ENCODE assay signal across 11 cellular contexts in genomic region chrY:7289889-7290853, GRCh38.
DNase-seq lines count a peak whose midpoint lies in the region; ATAC-seq, FAIRE-seq and TF ChIP-seq lines count a peak whose summit lies in the region.
"Had no signal": no experiment of that assay in that cellular context is flagged by ENCODE, and none has a peak within 500 bp of the region (broad histone marks: within the 10 kb centered on the region; RNA-seq: fewer than 3 reads in every experiment).

No MANE protein-coding gene starts in this region.

- no peak overlapping the region for H3K4me3 ChIP-seq in pancreas

- TF ChIP-seq CTCF in activated CD8-positive, alpha-beta T cell treated with anti-CD3 and anti-CD28 coated beads for 36 hours (IDR thresholded peaks at IDR 0.05) = no peak
- no peak for TF ChIP-seq CTCF in pancreas (IDR thresholded peaks at IDR 0.05)

- H3K27me3 ChIP-seq in pancreas = no peaks in the 10 kb centered on the region

- ATAC-seq in activated CD8-positive, alpha-beta memory T cell treated with anti-CD3 and anti-CD28 coated beads, Interleukin-2, amount 10 ng/mL, durations not matched to agents 7 days and 5 days = peak; percentile 79
- peak; percentile 85 for ATAC-seq in HG02973 (IDR thresholded peaks at IDR 0.05; ENCODE audit: unreplicated experiment)
- ATAC-seq in activated CD8-positive, alpha-beta T cell treated with anti-CD3 and anti-CD28 coated beads for 36 hours = peak; percentile 63
- ATAC-seq in stimulated activated naive CD8-positive, alpha-beta T cell treated with anti-CD3 and anti-CD28 coated beads, Interleukin-15, Interleukin-2, amounts not matched to agents 100 U/mL and 50 U/mL, for 24 hours = peak; percentile 43
- ATAC-seq in pancreas = no peak

- intact Hi-C loops in activated CD8-positive, alpha-beta T cell treated with anti-CD3 and anti-CD28 coated beads for 36 hours (cut with micrococcal nuclease) = no loop called here
- intact Hi-C loops in head of caudate nucleus (cut with DNase I) = no loop called here
- intact Hi-C loops in pancreas (cut with DNase I) = no loop called here

- POLR2A ChIA-PET in activated CD8-positive, alpha-beta T cell treated with anti-CD3 and anti-CD28 coated beads for 36 hours (lab: Charles Lee) = interaction anchor here (0.7 to 0.8 kb wide), 2 partner anchors 9 to 15 kb away, joined by 3 read pairs; no protein-coding TSS in a partner anchor

- peak overlapping the region; percentile 77 for H3K4me3 Mint-ChIP-seq in activated CD8-positive, alpha-beta memory T cell treated with anti-CD3 and anti-CD28 coated beads, Interleukin-2, amount 10 ng/mL, durations not matched to agents 7 days and 5 days
- peak overlapping the region; percentile 66 for H3K4me3 Mint-ChIP-seq in activated CD8-positive, alpha-beta T cell treated with anti-CD3 and anti-CD28 coated beads for 36 hours

- DNase-seq in activated CD8-positive, alpha-beta memory T cell treated with anti-CD3 and anti-CD28 coated beads, Interleukin-2, amount 10 ng/mL, durations not matched to agents 7 days and 5 days = no peak
- DNase-seq in activated CD8-positive, alpha-beta memory T cell treated with anti-CD3 and anti-CD28 coated beads, Interleukin-2, amount 50 U/mL, for 48 hours = no peak
- peak; percentile 29 for DNase-seq in activated CD8-positive, alpha-beta T cell treated with anti-CD3 and anti-CD28 coated beads for 36 hours
- DNase-seq in stimulated activated naive CD8-positive, alpha-beta T cell treated with anti-CD3 and anti-CD28 coated beads, Interleukin-15, Interleukin-2, amounts not matched to agents 100 U/mL and 50 U/mL, for 24 hours = peak; percentile 10
- DNase-seq in head of caudate nucleus = no peak
- DNase-seq in pancreas = no peak
- DNase-seq in GOT3 (lab: John Stamatoyannopoulos, UW) = no peak
- DNase-seq: kidney; NCI-H69; stimulated activated CD4-positive, alpha-beta T cell treated with anti-CD3 and anti-CD28 coated beads, Interleukin-2, amount 100 ng/mL, for 48 hours had no signal

- no peak for FAIRE-seq in pancreas (lab: Jason Lieb, UNC)
- FAIRE-seq: kidney had no signal

- no peak overlapping the region for H3K27ac ChIP-seq in pancreas

- peaks cover 47% of the 10 kb centered on the region for H3K4me1 Mint-ChIP-seq in activated CD8-positive, alpha-beta memory T cell treated with anti-CD3 and anti-CD28 coated beads, Interleukin-2, amount 10 ng/mL, durations not matched to agents 7 days and 5 days
- peaks cover 38% of the 10 kb centered on the region for H3K4me1 Mint-ChIP-seq in activated CD8-positive, alpha-beta T cell treated with anti-CD3 and anti-CD28 coated beads for 36 hours (ENCODE audit: low read depth)

- no peaks in the 10 kb centered on the region for H3K9me3 Mint-ChIP-seq in activated CD8-positive, alpha-beta memory T cell treated with anti-CD3 and anti-CD28 coated beads, Interleukin-2, amount 10 ng/mL, durations not matched to agents 7 days and 5 days (ENCODE audit: low read depth)
- H3K9me3 Mint-ChIP-seq in activated CD8-positive, alpha-beta T cell treated with anti-CD3 and anti-CD28 coated beads for 36 hours = no peaks in the 10 kb centered on the region

- no peaks in the 10 kb centered on the region for H3K27me3 Mint-ChIP-seq in activated CD8-positive, alpha-beta memory T cell treated with anti-CD3 and anti-CD28 coated beads, Interleukin-2, amount 10 ng/mL, durations not matched to agents 7 days and 5 days
- H3K27me3 Mint-ChIP-seq in activated CD8-positive, alpha-beta T cell treated with anti-CD3 and anti-CD28 coated beads for 36 hours = no peaks in the 10 kb centered on the region

- CTCF ChIA-PET in activated CD8-positive, alpha-beta memory T cell treated with anti-CD3 and anti-CD28 coated beads, Interleukin-2, amount 10 ng/mL, durations not matched to agents 7 days and 5 days (lab: Charles Lee) = interaction anchor here (1.6 to 2.0 kb wide), 2 partner anchors 15 to 17 kb away, joined by 4 to 7 read pairs; no protein-coding TSS in a partner anchor
- CTCF ChIA-PET in activated CD8-positive, alpha-beta T cell treated with anti-CD3 and anti-CD28 coated beads for 36 hours (lab: Charles Lee) = interaction anchor here (1.0 kb wide), 1 partner anchor 17 kb away, joined by 3 read pairs; no protein-coding TSS in a partner anchor

- H3K27ac Mint-ChIP-seq in activated CD8-positive, alpha-beta memory T cell treated with anti-CD3 and anti-CD28 coated beads, Interleukin-2, amount 10 ng/mL, durations not matched to agents 7 days and 5 days = peak overlapping the region; percentile 94
- peak overlapping the region; percentile 91 for H3K27ac Mint-ChIP-seq in activated CD8-positive, alpha-beta T cell treated with anti-CD3 and anti-CD28 coated beads for 36 hours

- H3K4me1 ChIP-seq in pancreas = no peaks in the 10 kb centered on the region

- 77% methylated on average over 10 of the region's 10 CpGs; no CpG with 5 or more reads in 1 of the 2 donors for WGBS in pancreas, 2 donors

- no peaks in the 10 kb centered on the region for H3K9me3 ChIP-seq in pancreas

- no peaks in the 10 kb centered on the region for H3K36me3 ChIP-seq in pancreas

- H3K36me3 Mint-ChIP-seq in activated CD8-positive, alpha-beta memory T cell treated with anti-CD3 and anti-CD28 coated beads, Interleukin-2, amount 10 ng/mL, durations not matched to agents 7 days and 5 days = peaks cover 28% of the 10 kb centered on the region
- H3K36me3 Mint-ChIP-seq in activated CD8-positive, alpha-beta T cell treated with anti-CD3 and anti-CD28 coated beads for 36 hours (ENCODE audit: low read depth) = peaks cover 38% of the 10 kb centered on the region

Comparison
In these comparisons a context has a peak if more than half of its experiments do, and no peak if none do; other contexts are left out.
1. ATAC-seq: peak in activated CD8-positive, alpha-beta memory T cell treated with anti-CD3 and anti-CD28 coated beads, Interleukin-2, amount 10 ng/mL, durations not matched to agents 7 days and 5 days (single experiment), HG02973 (single experiment), activated CD8-positive, alpha-beta T cell treated with anti-CD3 and anti-CD28 coated beads for 36 hours (single experiment) and stimulated activated naive CD8-positive, alpha-beta T cell treated with anti-CD3 and anti-CD28 coated beads, Interleukin-15, Interleukin-2, amounts not matched to agents 100 U/mL and 50 U/mL, for 24 hours (single experiment); none in pancreas (0 of 4).
2. DNase-seq: peak in activated CD8-positive, alpha-beta T cell treated with anti-CD3 and anti-CD28 coated beads for 36 hours (single experiment) and stimulated activated naive CD8-positive, alpha-beta T cell treated with anti-CD3 and anti-CD28 coated beads, Interleukin-15, Interleukin-2, amounts not matched to agents 100 U/mL and 50 U/mL, for 24 hours (single experiment); none in activated CD8-positive, alpha-beta memory T cell treated with anti-CD3 and anti-CD28 coated beads, Interleukin-2, amount 10 ng/mL, durations not matched to agents 7 days and 5 days (single experiment), activated CD8-positive, alpha-beta memory T cell treated with anti-CD3 and anti-CD28 coated beads, Interleukin-2, amount 50 U/mL, for 48 hours (single experiment), head of caudate nucleus (0 of 42), pancreas (0 of 6) and GOT3 (single experiment).